ENCODE assay signal across 23 cellular contexts in genomic region chr6:148448371-148449010, GRCh38.
DNase-seq lines count a peak whose midpoint lies in the region; ATAC-seq and TF ChIP-seq lines count a peak whose summit lies in the region.
"Had no signal": no experiment of that assay in that cellular context is flagged by ENCODE, and none has a peak within 500 bp of the region (broad histone marks: within the 10 kb centered on the region; RNA-seq: fewer than 3 reads in every experiment).

No MANE protein-coding gene starts in this region.

- no peaks in the 10 kb centered on the region for H3K27me3 ChIP-seq in trophoblast cell (ENCODE audit: insufficient read depth, low read length)
- H3K27me3 ChIP-seq: SJSA1, vagina had no signal

- no peak overlapping the region for H3K4me2 ChIP-seq in trophoblast cell (ENCODE audit: low read length)

- no peak overlapping the region for H3K4me3 Mint-ChIP-seq in activated T-cell treated with anti-CD3 and anti-CD28 coated beads, Interleukin-2, amount 50 U/mL, for 24 hours
- H3K4me3 Mint-ChIP-seq in HFFc6 = no peak overlapping the region
- no peak overlapping the region for H3K4me3 Mint-ChIP-seq in WTC11
- H3K4me3 Mint-ChIP-seq: CD4-positive, alpha-beta T cell; central memory CD8-positive, alpha-beta T cell had no signal

- H3K18ac ChIP-seq in trophoblast cell (ENCODE audit: low read length) = peak overlapping the region; percentile 11

- no peak overlapping the region for H2AK5ac ChIP-seq in trophoblast cell (ENCODE audit: low read length)

- no peak overlapping the region for H4K91ac ChIP-seq in trophoblast cell (ENCODE audit: low read depth, low read length)

- H3K27ac Mint-ChIP-seq in activated T-cell treated with anti-CD3 and anti-CD28 coated beads, Interleukin-2, amount 50 U/mL, for 24 hours = no peak overlapping the region
- H3K27ac Mint-ChIP-seq in HFFc6 (peak overlapping the region; percentile 32; the same call in 1 of the 2 replicates), WTC11 (peak overlapping the region; percentile 35; the same call in 1 of the 2 replicates)
- H3K27ac Mint-ChIP-seq: activated T-helper 2 cell treated with anti-CD3 and anti-CD28 coated beads, Interferon-gamma antibody, Interleukin-2, Interleukin-4, amounts not matched to agents 10 μg/mL and 5 μg/mL and 100 μg/mL, durations not matched to agents 14 hours and 24 hours and 36 hours; CD4-positive, alpha-beta T cell had no signal

- H3K9ac ChIP-seq in trophoblast cell (ENCODE audit: low read length) = no peak overlapping the region

- POLR2A ChIA-PET in WTC11 (lab: Charles Lee) = no interaction called here

- no peak overlapping the region for H2AFZ ChIP-seq in trophoblast cell (ENCODE audit: insufficient read depth, low read length, poor library complexity)

- CTCF ChIA-PET in WTC11 (lab: Charles Lee) = interaction anchor here (0.5 kb wide), 1 partner anchor 17 kb away, joined by 5 read pairs; no protein-coding TSS in a partner anchor

- no peak for ATAC-seq in WTC11
- ATAC-seq: HCT116 had no signal

- no peak overlapping the region for H2BK5ac ChIP-seq in trophoblast cell (ENCODE audit: low read depth, low read length, poor library complexity)

- no peaks in the 10 kb centered on the region for H3K9me3 Mint-ChIP-seq in activated T-cell treated with anti-CD3 and anti-CD28 coated beads, Interleukin-2, amount 50 U/mL, for 24 hours
- H3K9me3 Mint-ChIP-seq in HFFc6 (no peaks in the 10 kb centered on the region), WTC11 (no peaks in the 10 kb centered on the region)
- H3K9me3 Mint-ChIP-seq: activated T-helper 2 cell treated with anti-CD3 and anti-CD28 coated beads, Interferon-gamma antibody, Interleukin-2, Interleukin-4, amounts not matched to agents 10 μg/mL and 5 μg/mL and 100 μg/mL, durations not matched to agents 14 hours and 24 hours and 36 hours; CD4-positive, alpha-beta T cell; central memory CD8-positive, alpha-beta T cell had no signal

- H3K9me3 ChIP-seq in trophoblast cell (ENCODE audit: insufficient read depth, low read depth, low read length) = no peaks in the 10 kb centered on the region
- H3K9me3 ChIP-seq: SJSA1, vagina had no signal

- H3K23ac ChIP-seq in trophoblast cell (ENCODE audit: low read length) = no peak overlapping the region

- no peak overlapping the region for H2BK12ac ChIP-seq in trophoblast cell (ENCODE audit: low read length)

- no peaks in the 10 kb centered on the region for H3K36me3 Mint-ChIP-seq in activated T-cell treated with anti-CD3 and anti-CD28 coated beads, Interleukin-2, amount 50 U/mL, for 24 hours (ENCODE audit: low read depth)
- H3K36me3 Mint-ChIP-seq in HFFc6 (ENCODE audit: low read depth) = peaks cover 66% of the 10 kb centered on the region
- H3K36me3 Mint-ChIP-seq in WTC11 = 0 out of 2 replicates have a peak, but pooled peaks cover 3% of the 10 kb centered on the region

- no peak overlapping the region for H3K27ac ChIP-seq in trophoblast cell (ENCODE audit: low read depth, low read length)
- H3K27ac ChIP-seq: SJSA1, vagina had no signal

- peaks cover 14% of the 10 kb centered on the region for H3K4me1 Mint-ChIP-seq in activated T-cell treated with anti-CD3 and anti-CD28 coated beads, Interleukin-2, amount 50 U/mL, for 24 hours (ENCODE audit: low read depth)
- H3K4me1 Mint-ChIP-seq in HFFc6 (ENCODE audit: low read depth) (peaks cover 61% of the 10 kb centered on the region), WTC11 (peaks cover 49% of the 10 kb centered on the region)

- TF ChIP-seq CTCF in HFFc6 (IDR thresholded peaks at IDR 0.05) = no peak
- TF ChIP-seq CTCF in WTC11 (IDR thresholded peaks at IDR 0.05) = no peak

- H3K4me3 ChIP-seq in trophoblast cell (ENCODE audit: low read depth, low read length) = no peak overlapping the region
- H3K4me3 ChIP-seq: SJSA1, vagina had no signal

- no peaks in the 10 kb centered on the region for H3K36me3 ChIP-seq in trophoblast cell (ENCODE audit: control insufficient read depth in 1 of 2, insufficient read depth in 2 of 2, low read length in 2 of 2)
- H3K36me3 ChIP-seq: SJSA1, vagina had no signal

- no peak overlapping the region for H4K12ac ChIP-seq in trophoblast cell (ENCODE audit: low read depth, low read length)

- peaks cover 19 to 26% of the 10 kb centered on the region in 2 experiments for H3K4me1 ChIP-seq in trophoblast cell (ENCODE audit: control insufficient read depth in 1 of 2, insufficient read depth in 2 of 2, low read length in 2 of 2)
- H3K4me1 ChIP-seq: vagina had no signal

- H3K14ac ChIP-seq in trophoblast cell (ENCODE audit: low read length) = no peak overlapping the region

- peaks cover 5% of the 10 kb centered on the region for H3K79me1 ChIP-seq in trophoblast cell (ENCODE audit: low read length)

- no peak overlapping the region for H2BK120ac ChIP-seq in trophoblast cell (ENCODE audit: insufficient read depth, low read length, poor library complexity)

- no peak overlapping the region for H3K4ac ChIP-seq in trophoblast cell (ENCODE audit: low read depth, low read length)

- H3K79me2 ChIP-seq in trophoblast cell (ENCODE audit: control insufficient read depth, insufficient read depth, low read length, poor library complexity) = peaks cover 3% of the 10 kb centered on the region

- peak overlapping the region; percentile 32 for H4K8ac ChIP-seq in trophoblast cell (ENCODE audit: low read depth, low read length)

- peak; percentile 8 for DNase-seq in activated T-cell treated with anti-CD3 and anti-CD28 coated beads for 48 hours (ENCODE audit: low read depth)
- DNase-seq in activated T-cell treated with anti-CD3 and anti-CD28 coated beads, Interleukin-2, amount 50 U/mL, for 24 hours = no peak
- no peak for DNase-seq in HFFc6
- no peak for DNase-seq in WTC11 (ENCODE audit: low spot score)
- no peak for DNase-seq in trophoblast cell
- DNase-seq in NCI-H1048 (lab: John Stamatoyannopoulos, UW) = no peak
- DNase-seq in NCI-H146 (lab: John Stamatoyannopoulos, UW) = no peak
- DNase-seq in GM19240 (ENCODE audit: insufficient read length, low spot score) = no peak
- DNase-seq: ACHN; activated CD4-positive, alpha-beta T cell treated with anti-CD3 and anti-CD28 coated beads for 4 hours; CD4-positive, alpha-beta T cell; DND-41; hypothalamus; kidney glomerular epithelial cell; NCI-H2029; NCI-H510A treated with DMSO at 0.1 percent for 48 hours; stimulated activated CD4-positive, alpha-beta T cell treated with anti-CD3 and anti-CD28 coated beads, Interleukin-12 subunit alpha, Interleukin-12 subunit beta, amount 100 ng/mL, for 4 hours; T-helper 9 cell had no signal

- H3K27me3 Mint-ChIP-seq in activated T-cell treated with anti-CD3 and anti-CD28 coated beads, Interleukin-2, amount 50 U/mL, for 24 hours = peaks cover 64% of the 10 kb centered on the region
- no peaks in the 10 kb centered on the region; the same call in 1 of the 2 replicates for H3K27me3 Mint-ChIP-seq in HFFc6 (ENCODE audit: insufficient read depth)
- H3K27me3 Mint-ChIP-seq in WTC11 (ENCODE audit: low read depth) = no peaks in the 10 kb centered on the region

- WGBS in trophoblast cell (ENCODE audit: extremely low coverage, insufficient coverage, insufficient read length) = no CpG with 5 or more reads among the region's 6 CpGs

TF ChIP-seq in WTC11, 78 proteins besides CTCF, POLR2A, EP300 and RAD21:
- no peak for TF ChIP-seq FOXP1 (CRISPR knock-in tag; IDR thresholded peaks at IDR 0.05; ENCODE audit: borderline replicate concordance)
- TF ChIP-seq ZNF232 (CRISPR knock-in tag; IDR thresholded peaks at IDR 0.05) = no peak
- TF ChIP-seq TEAD4 (CRISPR knock-in tag; IDR thresholded peaks at IDR 0.05) = no peak
- no peak for TF ChIP-seq ATF1 (CRISPR knock-in tag; IDR thresholded peaks at IDR 0.05)
- TF ChIP-seq ELF4 (CRISPR knock-in tag; IDR thresholded peaks at IDR 0.05; ENCODE audit: low read depth) = no peak
- TF ChIP-seq CBFB (CRISPR knock-in tag; IDR thresholded peaks at IDR 0.05; ENCODE audit: low read depth) = no peak
- no peak for TF ChIP-seq GRHL2 (CRISPR knock-in tag; IDR thresholded peaks at IDR 0.05; ENCODE audit: insufficient replicate concordance, severe bottlenecking)
- TF ChIP-seq TEAD1 (CRISPR knock-in tag; IDR thresholded peaks at IDR 0.05) = no peak
